2 cellular contexts compared by ENCODE assay signal in the genomic region with DNA sequence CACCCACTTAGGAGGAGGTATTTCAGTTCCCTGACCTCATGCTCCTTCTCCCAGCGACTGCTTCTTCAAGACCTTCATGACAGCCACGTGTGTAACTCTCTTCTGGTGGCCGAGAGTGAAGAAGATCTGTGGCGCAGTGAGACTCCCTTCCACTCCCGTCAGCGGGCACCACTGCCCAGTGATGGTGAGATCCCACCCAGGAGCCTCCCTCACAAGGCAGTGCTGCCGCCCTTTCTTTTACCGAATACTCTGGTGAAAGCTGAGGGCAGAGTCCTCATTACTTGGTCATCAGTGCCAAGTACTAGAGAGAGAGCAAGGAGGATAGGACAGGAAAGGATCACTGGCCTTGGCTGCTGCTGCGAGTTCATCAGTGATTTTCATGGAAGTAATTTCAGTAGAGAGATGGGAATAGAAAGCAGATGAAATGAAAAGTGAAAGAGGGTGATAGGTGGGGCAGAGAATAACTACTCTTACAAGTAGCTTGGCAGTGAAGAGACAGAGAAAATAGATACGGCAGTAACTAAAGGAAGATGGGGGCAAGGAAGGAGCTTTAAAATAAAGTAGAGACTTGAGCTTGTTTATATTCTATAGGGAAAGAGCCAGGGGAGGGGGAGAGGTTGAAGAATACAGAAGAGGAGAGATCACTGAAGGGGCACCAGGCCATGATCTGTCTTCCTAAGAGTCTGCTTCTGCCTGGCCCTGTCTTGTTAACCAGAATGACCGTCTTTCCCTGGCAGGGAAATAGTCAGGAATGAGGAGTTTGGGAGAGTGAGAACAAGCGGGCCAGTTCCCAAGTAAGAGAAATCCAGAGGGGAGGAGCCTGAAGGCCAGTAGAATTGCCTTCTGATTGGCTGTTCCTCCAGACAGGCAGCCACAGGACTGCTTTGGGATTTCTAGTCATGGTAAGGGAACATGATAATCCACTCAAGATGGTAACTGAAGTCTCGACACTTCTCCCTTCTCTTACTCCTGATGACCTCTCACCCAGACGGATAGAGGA.
TF ChIP-seq lines count a peak whose summit lies in the region.

No MANE protein-coding gene starts in this region.

TF ChIP-seq in liver, 16 proteins besides CTCF, POLR2A, EP300 and RAD21:
- TF ChIP-seq TAF1 (conservative IDR thresholded peaks at IDR 0.05), result no peak

TF ChIP-seq in HepG2, 621 proteins besides CTCF, POLR2A, EP300 and RAD21:
- TF ChIP-seq, protein P1, sequence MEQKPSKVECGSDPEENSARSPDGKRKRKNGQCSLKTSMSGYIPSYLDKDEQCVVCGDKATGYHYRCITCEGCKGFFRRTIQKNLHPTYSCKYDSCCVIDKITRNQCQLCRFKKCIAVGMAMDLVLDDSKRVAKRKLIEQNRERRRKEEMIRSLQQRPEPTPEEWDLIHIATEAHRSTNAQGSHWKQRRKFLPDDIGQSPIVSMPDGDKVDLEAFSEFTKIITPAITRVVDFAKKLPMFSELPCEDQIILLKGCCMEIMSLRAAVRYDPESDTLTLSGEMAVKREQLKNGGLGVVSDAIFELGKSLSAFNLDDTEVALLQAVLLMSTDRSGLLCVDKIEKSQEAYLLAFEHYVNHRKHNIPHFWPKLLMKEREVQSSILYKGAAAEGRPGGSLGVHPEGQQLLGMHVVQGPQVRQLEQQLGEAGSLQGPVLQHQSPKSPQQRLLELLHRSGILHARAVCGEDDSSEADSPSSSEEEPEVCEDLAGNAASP (CRISPR knock-in tag; IDR thresholded peaks at IDR 0.05; ENCODE audit: borderline replicate concordance), result no peak
- TF ChIP-seq GATA4 (IDR thresholded peaks at IDR 0.05; ENCODE audit: borderline replicate concordance, low read depth), result no peak
- TF ChIP-seq, protein P2, sequence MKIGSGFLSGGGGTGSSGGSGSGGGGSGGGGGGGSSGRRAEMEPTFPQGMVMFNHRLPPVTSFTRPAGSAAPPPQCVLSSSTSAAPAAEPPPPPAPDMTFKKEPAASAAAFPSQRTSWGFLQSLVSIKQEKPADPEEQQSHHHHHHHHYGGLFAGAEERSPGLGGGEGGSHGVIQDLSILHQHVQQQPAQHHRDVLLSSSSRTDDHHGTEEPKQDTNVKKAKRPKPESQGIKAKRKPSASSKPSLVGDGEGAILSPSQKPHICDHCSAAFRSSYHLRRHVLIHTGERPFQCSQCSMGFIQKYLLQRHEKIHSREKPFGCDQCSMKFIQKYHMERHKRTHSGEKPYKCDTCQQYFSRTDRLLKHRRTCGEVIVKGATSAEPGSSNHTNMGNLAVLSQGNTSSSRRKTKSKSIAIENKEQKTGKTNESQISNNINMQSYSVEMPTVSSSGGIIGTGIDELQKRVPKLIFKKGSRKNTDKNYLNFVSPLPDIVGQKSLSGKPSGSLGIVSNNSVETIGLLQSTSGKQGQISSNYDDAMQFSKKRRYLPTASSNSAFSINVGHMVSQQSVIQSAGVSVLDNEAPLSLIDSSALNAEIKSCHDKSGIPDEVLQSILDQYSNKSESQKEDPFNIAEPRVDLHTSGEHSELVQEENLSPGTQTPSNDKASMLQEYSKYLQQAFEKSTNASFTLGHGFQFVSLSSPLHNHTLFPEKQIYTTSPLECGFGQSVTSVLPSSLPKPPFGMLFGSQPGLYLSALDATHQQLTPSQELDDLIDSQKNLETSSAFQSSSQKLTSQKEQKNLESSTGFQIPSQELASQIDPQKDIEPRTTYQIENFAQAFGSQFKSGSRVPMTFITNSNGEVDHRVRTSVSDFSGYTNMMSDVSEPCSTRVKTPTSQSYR (CRISPR knock-in tag; IDR thresholded peaks at IDR 0.05; ENCODE audit: borderline replicate concordance), result no peak
- TF ChIP-seq ZNF570 (CRISPR knock-in tag; IDR thresholded peaks at IDR 0.05; ENCODE audit: borderline replicate concordance), result no peak
- TF ChIP-seq LCORL (IDR thresholded peaks at IDR 0.05), result no peak
- TF ChIP-seq LCORL (CRISPR knock-in tag; IDR thresholded peaks at IDR 0.05), result no peak
- TF ChIP-seq PLRG1 (conservative IDR thresholded peaks at IDR 0.05), result no peak
- TF ChIP-seq FOSL1 (CRISPR knock-in tag; IDR thresholded peaks at IDR 0.05; ENCODE audit: borderline replicate concordance), result no peak
- TF ChIP-seq SMARCE1 (IDR thresholded peaks at IDR 0.05; ENCODE audit: borderline replicate concordance), result no peak
- TF ChIP-seq KDM4B (CRISPR knock-in tag; IDR thresholded peaks at IDR 0.05), result no peak
- TF ChIP-seq KAT8 (CRISPR knock-in tag; IDR thresholded peaks at IDR 0.05), result no peak
- no peak for TF ChIP-seq ZNF17 (CRISPR knock-in tag; IDR thresholded peaks at IDR 0.05)
- no peak for TF ChIP-seq MTA1 (CRISPR knock-in tag; IDR thresholded peaks at IDR 0.05; ENCODE audit: borderline replicate concordance)
- no peak for TF ChIP-seq TOPORS (CRISPR knock-in tag; IDR thresholded peaks at IDR 0.05)
- TF ChIP-seq U2AF1 (optimal IDR thresholded peaks at IDR 0.05; ENCODE audit: low read depth, low read length), result no peak
- TF ChIP-seq TBX2 (CRISPR knock-in tag; IDR thresholded peaks at IDR 0.05; ENCODE audit: borderline replicate concordance), result no peak
- TF ChIP-seq NFIB (CRISPR knock-in tag; IDR thresholded peaks at IDR 0.05; ENCODE audit: borderline replicate concordance), result no peak
- no peak for TF ChIP-seq ARID2 (CRISPR knock-in tag; IDR thresholded peaks at IDR 0.05; ENCODE audit: borderline replicate concordance)
- TF ChIP-seq, protein P3, sequence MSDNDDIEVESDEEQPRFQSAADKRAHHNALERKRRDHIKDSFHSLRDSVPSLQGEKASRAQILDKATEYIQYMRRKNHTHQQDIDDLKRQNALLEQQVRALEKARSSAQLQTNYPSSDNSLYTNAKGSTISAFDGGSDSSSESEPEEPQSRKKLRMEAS (IDR thresholded peaks at IDR 0.05), result no peak
- TF ChIP-seq, protein P4, sequence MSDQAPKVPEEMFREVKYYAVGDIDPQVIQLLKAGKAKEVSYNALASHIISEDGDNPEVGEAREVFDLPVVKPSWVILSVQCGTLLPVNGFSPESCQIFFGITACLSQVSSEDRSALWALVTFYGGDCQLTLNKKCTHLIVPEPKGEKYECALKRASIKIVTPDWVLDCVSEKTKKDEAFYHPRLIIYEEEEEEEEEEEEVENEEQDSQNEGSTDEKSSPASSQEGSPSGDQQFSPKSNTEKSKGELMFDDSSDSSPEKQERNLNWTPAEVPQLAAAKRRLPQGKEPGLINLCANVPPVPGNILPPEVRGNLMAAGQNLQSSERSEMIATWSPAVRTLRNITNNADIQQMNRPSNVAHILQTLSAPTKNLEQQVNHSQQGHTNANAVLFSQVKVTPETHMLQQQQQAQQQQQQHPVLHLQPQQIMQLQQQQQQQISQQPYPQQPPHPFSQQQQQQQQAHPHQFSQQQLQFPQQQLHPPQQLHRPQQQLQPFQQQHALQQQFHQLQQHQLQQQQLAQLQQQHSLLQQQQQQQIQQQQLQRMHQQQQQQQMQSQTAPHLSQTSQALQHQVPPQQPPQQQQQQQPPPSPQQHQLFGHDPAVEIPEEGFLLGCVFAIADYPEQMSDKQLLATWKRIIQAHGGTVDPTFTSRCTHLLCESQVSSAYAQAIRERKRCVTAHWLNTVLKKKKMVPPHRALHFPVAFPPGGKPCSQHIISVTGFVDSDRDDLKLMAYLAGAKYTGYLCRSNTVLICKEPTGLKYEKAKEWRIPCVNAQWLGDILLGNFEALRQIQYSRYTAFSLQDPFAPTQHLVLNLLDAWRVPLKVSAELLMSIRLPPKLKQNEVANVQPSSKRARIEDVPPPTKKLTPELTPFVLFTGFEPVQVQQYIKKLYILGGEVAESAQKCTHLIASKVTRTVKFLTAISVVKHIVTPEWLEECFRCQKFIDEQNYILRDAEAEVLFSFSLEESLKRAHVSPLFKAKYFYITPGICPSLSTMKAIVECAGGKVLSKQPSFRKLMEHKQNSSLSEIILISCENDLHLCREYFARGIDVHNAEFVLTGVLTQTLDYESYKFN (CRISPR knock-in tag; conservative IDR thresholded peaks at IDR 0.05), result no peak
- TF ChIP-seq, protein P5, sequence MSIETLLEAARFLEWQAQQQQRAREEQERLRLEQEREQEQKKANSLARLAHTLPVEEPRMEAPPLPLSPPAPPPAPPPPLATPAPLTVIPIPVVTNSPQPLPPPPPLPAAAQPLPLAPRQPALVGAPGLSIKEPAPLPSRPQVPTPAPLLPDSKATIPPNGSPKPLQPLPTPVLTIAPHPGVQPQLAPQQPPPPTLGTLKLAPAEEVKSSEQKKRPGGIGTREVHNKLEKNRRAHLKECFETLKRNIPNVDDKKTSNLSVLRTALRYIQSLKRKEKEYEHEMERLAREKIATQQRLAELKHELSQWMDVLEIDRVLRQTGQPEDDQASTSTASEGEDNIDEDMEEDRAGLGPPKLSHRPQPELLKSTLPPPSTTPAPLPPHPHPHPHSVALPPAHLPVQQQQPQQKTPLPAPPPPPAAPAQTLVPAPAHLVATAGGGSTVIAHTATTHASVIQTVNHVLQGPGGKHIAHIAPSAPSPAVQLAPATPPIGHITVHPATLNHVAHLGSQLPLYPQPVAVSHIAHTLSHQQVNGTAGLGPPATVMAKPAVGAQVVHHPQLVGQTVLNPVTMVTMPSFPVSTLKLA (IDR thresholded peaks at IDR 0.05), result no peak
